ENCODE assay signal across 30 cellular contexts in the genomic region with DNA sequence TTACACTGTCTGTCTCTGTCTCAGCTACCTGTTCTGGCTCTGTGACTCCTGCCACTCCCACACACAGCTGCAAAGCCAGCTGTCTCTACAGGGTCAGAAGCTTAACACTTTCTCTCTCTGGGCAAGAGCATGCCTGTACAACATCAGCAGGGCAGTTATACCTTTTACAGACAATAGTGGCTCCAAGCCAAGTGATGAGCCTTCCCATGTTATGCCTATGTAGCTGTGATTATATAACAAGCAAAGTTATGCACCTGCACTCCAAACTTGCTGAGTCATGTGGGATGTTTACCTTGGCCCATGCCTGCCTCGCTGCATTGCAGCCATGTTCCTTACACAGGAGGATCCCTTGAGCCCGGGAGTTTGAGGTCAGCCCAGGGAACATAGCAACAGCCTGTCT. TPM values are rescaled to one million over a fixed set of nuclear protein-coding genes. Genes with fewer than 3 reads are reported as not detected.
A peak's percentile ranks its signal among the peaks of the same experiment; 100 is the strongest.
DNase-seq lines count a peak whose midpoint lies in the region; ATAC-seq, FAIRE-seq and TF ChIP-seq lines count a peak whose summit lies in the region.
"Had no signal": no experiment of that assay in that cellular context is flagged by ENCODE, and none has a peak within 500 bp of the region (broad histone marks: within the 10 kb centered on the region; RNA-seq: fewer than 3 reads in every experiment).

No MANE protein-coding gene starts in this region.

- no peak for TF ChIP-seq EP300 in K562 (IDR thresholded peaks at IDR 0.05; ENCODE audit: low read length)

- in situ Hi-C loops in K562 (cut with MboI) = no loop called here

- H3K36me3 Mint-ChIP-seq in MCF 10A (ENCODE audit: insufficient read depth, unreplicated experiment) (peaks cover 6% of the 10 kb centered on the region), neural progenitor cell (peaks cover 11% of the 10 kb centered on the region)
- H3K36me3 Mint-ChIP-seq: natural killer cell treated with Interleukin-12 subunit alpha and Interleukin-12 subunit beta and Interleukin-15 and Interleukin-18, amount 100 ng/mL, for 72 hours had no signal

- TF ChIP-seq CTCF in MCF 10A (IDR thresholded peaks at IDR 0.05; ENCODE audit: unreplicated experiment) (no peak), breast epithelium (IDR thresholded peaks at IDR 0.05) (no peak), K562 (IDR thresholded peaks at IDR 0.05 in 2 of 3, conservative IDR thresholded peaks at IDR 0.05 in 1 of 3; ENCODE audit: insufficient read depth in 2 of 3, low read depth in 1 of 3, low read length in 3 of 3) (no peak), neural progenitor cell (IDR thresholded peaks at IDR 0.05) (no peak)

- TF ChIP-seq POLR2A in breast epithelium (IDR thresholded peaks at IDR 0.05) (no peak), K562 (conservative IDR thresholded peaks at IDR 0.05) (no peak)

- H3K4me1 Mint-ChIP-seq in MCF 10A (ENCODE audit: insufficient read depth, unreplicated experiment) = no peaks in the 10 kb centered on the region
- no peaks in the 10 kb centered on the region for H3K4me1 Mint-ChIP-seq in neural progenitor cell
- H3K4me1 Mint-ChIP-seq: activated CD4-positive, alpha-beta T cell treated with anti-CD3 and anti-CD28 coated beads for 36 hours; activated naive CD4-positive, alpha-beta T cell treated with anti-CD3 and anti-CD28 coated beads, Interleukin-2, amount 50 U/mL, for 24 hours; CD8-positive, alpha-beta memory T cell had no signal

- no peaks in the 10 kb centered on the region for H3K9me3 Mint-ChIP-seq in MCF 10A (ENCODE audit: unreplicated experiment)
- peaks cover 26% of the 10 kb centered on the region for H3K9me3 Mint-ChIP-seq in neural progenitor cell
- H3K9me3 Mint-ChIP-seq: activated naive CD4-positive, alpha-beta T cell treated with anti-CD3 and anti-CD28 coated beads, Interleukin-2, amount 50 U/mL, for 24 hours; natural killer cell treated with Interleukin-12 subunit alpha and Interleukin-12 subunit beta and Interleukin-15 and Interleukin-18, amount 100 ng/mL, for 72 hours had no signal

- no peaks in the 10 kb centered on the region for H3F3A ChIP-seq in neural progenitor cell (ENCODE audit: low read depth)

- no peak for ATAC-seq in K562
- no peak for ATAC-seq in activated CD4-positive, CD25-positive, alpha-beta regulatory T cell treated with anti-CD3 and anti-CD28 coated beads, Interleukin-2, amount 50 U/mL, for 24 hours
- ATAC-seq: activated CD4-positive, alpha-beta T cell treated with anti-CD3 and anti-CD28 coated beads for 36 hours; activated CD8-positive, alpha-beta T cell treated with anti-CD3 and anti-CD28 coated beads, Interleukin-2, amount 10 ng/mL, durations not matched to agents 7 days and 5 days; gastrocnemius medialis; natural killer cell treated with Interleukin-12 subunit alpha and Interleukin-12 subunit beta and Interleukin-15 and Interleukin-18, amount 100 ng/mL, for 72 hours; psoas muscle had no signal

- H3K4me3 Mint-ChIP-seq in MCF 10A (ENCODE audit: unreplicated experiment) (no peak overlapping the region), neural progenitor cell (no peak overlapping the region)
- H3K4me3 Mint-ChIP-seq: activated CD4-positive, alpha-beta T cell treated with anti-CD3 and anti-CD28 coated beads for 36 hours; activated CD8-positive, alpha-beta T cell treated with anti-CD3 and anti-CD28 coated beads, Interleukin-2, amount 10 ng/mL, durations not matched to agents 7 days and 5 days; activated naive CD4-positive, alpha-beta T cell treated with anti-CD3 and anti-CD28 coated beads, Interleukin-2, amount 50 U/mL, for 24 hours; brain; CD8-positive, alpha-beta memory T cell; natural killer cell treated with Interleukin-12 subunit alpha and Interleukin-12 subunit beta and Interleukin-15 and Interleukin-18, amount 100 ng/mL, for 72 hours; T-helper 2 cell treated with Interferon-gamma antibody and Interleukin-4, amounts not matched to agents 5 μg/mL and 100 μg/mL, for 36 hours had no signal

- H3K9ac ChIP-seq in K562 (ENCODE audit: insufficient read depth in 1 of 2, low read depth in 2 of 2, low read length in 2 of 2) = no peak overlapping the region
- no peak overlapping the region for H3K9ac ChIP-seq in neural progenitor cell

- no peak overlapping the region for H3K4me2 ChIP-seq in K562 (ENCODE audit: insufficient read depth, low read length)
- H3K4me2 ChIP-seq in neural progenitor cell = no peak overlapping the region

- no TSS peak for BruUV-seq in MCF 10A (replicated peaks; lab: Mats Ljungman, UMichigan)
- no TSS peak for BruUV-seq in K562 (replicated peaks; lab: Mats Ljungman, UMichigan)

- H3K27me3 Mint-ChIP-seq in MCF 10A (ENCODE audit: insufficient read depth, unreplicated experiment) = no peaks in the 10 kb centered on the region
- H3K27me3 Mint-ChIP-seq in neural progenitor cell (ENCODE audit: insufficient read depth, low read depth) = peaks cover 4% of the 10 kb centered on the region
- H3K27me3 Mint-ChIP-seq: activated CD4-positive, alpha-beta T cell treated with anti-CD3 and anti-CD28 coated beads for 36 hours had no signal

- no peak overlapping the region for H3K27ac ChIP-seq in breast epithelium
- no peak overlapping the region for H3K27ac ChIP-seq in K562 (ENCODE audit: extremely low read depth, low read depth, low read length)
- no peak overlapping the region for H3K27ac ChIP-seq in neural progenitor cell
- H3K27ac ChIP-seq: gastrocnemius medialis, psoas muscle, tibial nerve had no signal

- H3K27me3 ChIP-seq in breast epithelium (no peaks in the 10 kb centered on the region), K562 (ENCODE audit: control insufficient read depth in 2 of 2, insufficient read depth in 2 of 2, low read length in 2 of 2) (no peaks in the 10 kb centered on the region; a peak in 1 of 5 replicates), neural progenitor cell (no peaks in the 10 kb centered on the region)
- H3K27me3 ChIP-seq: BE2C, gastrocnemius medialis, tibial nerve had no signal

- H4K20me1 ChIP-seq in K562 (replicated peaks; ENCODE audit: control insufficient read depth, insufficient read depth, low read length) = no peaks in the 10 kb centered on the region
- no peaks in the 10 kb centered on the region for H4K20me1 ChIP-seq in neural progenitor cell (ENCODE audit: low read depth)

- H3K9me3 ChIP-seq in breast epithelium (peaks cover 0 to 10% of the 10 kb centered on the region in 2 donors), K562 (replicated peaks; ENCODE audit: control insufficient read depth, insufficient read depth, low read depth, low read length) (no peaks in the 10 kb centered on the region), neural progenitor cell (ENCODE audit: low read depth) (no peaks in the 10 kb centered on the region)
- H3K9me3 ChIP-seq: BE2C, gastrocnemius medialis, psoas muscle had no signal

- H3K27ac Mint-ChIP-seq in MCF 10A (ENCODE audit: low read depth, unreplicated experiment) (no peak overlapping the region), neural progenitor cell (no peak overlapping the region)
- H3K27ac Mint-ChIP-seq: activated CD4-positive, alpha-beta T cell treated with anti-CD3 and anti-CD28 coated beads for 36 hours; activated CD8-positive, alpha-beta T cell treated with anti-CD3 and anti-CD28 coated beads, Interleukin-2, amount 10 ng/mL, durations not matched to agents 7 days and 5 days; activated naive CD4-positive, alpha-beta T cell treated with anti-CD3 and anti-CD28 coated beads, Interleukin-2, amount 50 U/mL, for 24 hours; brain; CD8-positive, alpha-beta memory T cell; natural killer cell treated with Interleukin-12 subunit alpha and Interleukin-12 subunit beta and Interleukin-15 and Interleukin-18, amount 100 ng/mL, for 72 hours; T-helper 2 cell treated with Interferon-gamma antibody and Interleukin-4, amounts not matched to agents 5 μg/mL and 100 μg/mL, for 36 hours had no signal

- H3K79me2 ChIP-seq in K562 (ENCODE audit: control insufficient read depth, insufficient read depth, low read length) (no peaks in the 10 kb centered on the region), neural progenitor cell (ENCODE audit: low read depth) (no peaks in the 10 kb centered on the region)

- H3K4me1 ChIP-seq in breast epithelium = no peaks in the 10 kb centered on the region
- no peaks in the 10 kb centered on the region for H3K4me1 ChIP-seq in K562 (replicated peaks in 1 of 2; ENCODE audit: control insufficient read depth in 2 of 2, insufficient read depth in 2 of 2, low read length in 2 of 2)
- no peaks in the 10 kb centered on the region for H3K4me1 ChIP-seq in neural progenitor cell
- H3K4me1 ChIP-seq: BE2C, gastrocnemius medialis, psoas muscle, tibial nerve had no signal

- H3K36me3 ChIP-seq in breast epithelium = no peaks in the 10 kb centered on the region
- H3K36me3 ChIP-seq in K562 (ENCODE audit: control insufficient read depth, insufficient read depth, low read length) = no peaks in the 10 kb centered on the region
- no peaks in the 10 kb centered on the region for H3K36me3 ChIP-seq in neural progenitor cell
- H3K36me3 ChIP-seq: BE2C, gastrocnemius medialis had no signal

- FAIRE-seq in K562 (lab: Jason Lieb, UNC) = no peak
- FAIRE-seq: GM18507, GM19239 had no signal

- H3K9me1 ChIP-seq in K562 (ENCODE audit: control insufficient read depth, insufficient read depth, low read length) = no peaks in the 10 kb centered on the region

- POLR2A ChIA-PET in MCF 10A (lab: Yijun Ruan, JAX) (interaction anchor here (1.8 to 2.0 kb wide), 2 partner anchors 31 to 42 kb away, joined by 5 read pairs; a partner anchor contains a TSS), K562 (lab: Yijun Ruan, JAX) (interaction anchor here (0.9 to 1.5 kb wide), 4 partner anchors 11 to 42 kb away, joined by 3 to 4 read pairs (median 3); a partner anchor contains a TSS)

- no peak overlapping the region for H3K4me3 ChIP-seq in breast epithelium
- H3K4me3 ChIP-seq in K562 = no peak overlapping the region
- H3K4me3 ChIP-seq in neural progenitor cell = no peak overlapping the region
- H3K4me3 ChIP-seq: gastrocnemius medialis, lung, psoas muscle, tibial nerve had no signal

- TF ChIP-seq RAD21 in K562 (CRISPR knock-in tag; conservative IDR thresholded peaks at IDR 0.05 in 1 of 2, IDR thresholded peaks at IDR 0.05 in 1 of 2) = no peak

- DNase-seq in MCF 10A (ENCODE audit: unreplicated experiment) (peak; percentile 30), breast epithelium (ENCODE audit: low spot score in 2 of 2) (no peak), NAMALWA (ENCODE audit: low spot score) (peak; percentile 38), K562 (ENCODE audit: extremely low read depth in 1 of 4, low spot score in 3 of 4) (peak in 1 of 4 experiments; percentile 15), retina (peak; percentile 13), NCI-H1417 treated with DMSO at 0.1 percent for 48 hours (lab: John Stamatoyannopoulos, UW) (no peak), neural progenitor cell (ENCODE audit: low spot score) (no peak)
- DNase-seq: activated CD4-positive, alpha-beta T cell treated with anti-CD3 and anti-CD28 coated beads for 36 hours; activated CD8-positive, alpha-beta T cell treated with anti-CD3 and anti-CD28 coated beads, Interleukin-2, amount 10 ng/mL, durations not matched to agents 7 days and 5 days; amniotic stem cell; BE2C; CD8-positive, alpha-beta memory T cell; cerebellar nuclear complex; dermis blood vessel endothelial cell; DMS79 treated with DMSO at 0.1 percent for 48 hours; gastrocnemius medialis; NCI-H1105; NCI-H187 treated with DMSO at 0.1 percent for 48 hours; NCI-H2227 treated with DMSO at 0.1 percent for 48 hours; psoas muscle; stimulated activated CD4-positive, alpha-beta T cell treated with anti-CD3 and anti-CD28 coated beads, Interleukin-4, amount 100 ng/mL, for 24 hours had no signal

- 5% methylated on average over 2 of the region's 2 CpGs for WGBS in K562 (ENCODE audit: insufficient coverage, low coverage, missing lambda C conversion rate)

- intact Hi-C loops in MCF 10A (cut with micrococcal nuclease) (no loop called here), breast epithelium (cut with DNase I; ENCODE audit: low total_unique reads) (no loop called here), K562 (cut with micrococcal nuclease) (no loop called here)

- H2AFZ ChIP-seq in K562 (ENCODE audit: low read depth, low read length) (no peak overlapping the region), neural progenitor cell (replicated peaks) (no peak overlapping the region)

- CTCF ChIA-PET in MCF 10A (lab: Yijun Ruan, JAX) = interaction anchor here (1.1 kb wide), 1 partner anchor 12 kb away, joined by 4 read pairs; no protein-coding TSS in a partner anchor
- CTCF ChIA-PET in K562 (lab: Yijun Ruan, JAX; ENCODE audit: low intra/inter-chr PET ratio) = no interaction called here

RNA-seq across cellular contexts. Expression of a gene that starts 31.8 kb away (rescaled TPM):
- total RNA-seq in MCF 10A (2022) (33.1 and 39.6 TPM in 2 replicates), breast epithelium (10 to 100 TPM; 26.6 to 41.9 (median 30.2) TPM), K562 (2014; rRNA removed) (5.1 and 6.1 TPM in 2 replicates), K562 (2014; rRNA removed; fragmentation: Illumina TruSeq; extraction: Trizol) (16.8 and 19.0 TPM in 2 replicates), K562 (2015; rRNA removed; fragmentation: Illumina TruSeq; extraction: Trizol) (9.4 and 10.0 TPM in 2 replicates), K562 (2021) (14.7 and 15.4 TPM in 2 replicates), neural progenitor cell (ENCODE audit: low replicate concordance) (31.3 and 48.0 TPM in 2 replicates)
- 18.9 and 23.0 TPM in 2 replicates for total RNA-seq in K562 (2011; cell fraction: chromatin; rRNA removed; ENCODE audit: low replicate concordance)
- 4.7 and 6.0 TPM in 2 replicates for total RNA-seq in K562 (2011; cell fraction: nucleolus; rRNA removed)
- total RNA-seq in K562 (2011; cell fraction: nucleoplasm; rRNA removed) = 8.2 and 9.9 TPM in 2 replicates
- polyA plus RNA-seq in K562 (2011; rRNA removed) (12.6 and 15.5 TPM in 2 replicates), K562 (2014; fragmentation: Illumina TruSeq; extraction: Trizol) (5.3 and 6.9 TPM in 2 replicates), K562 (2014; fragmentation: Nextera tagmentation; extraction: Ambion mirVana) (1 to 10 TPM; 2.7 to 3.4 TPM), K562 (2014; rRNA removed) (3.7 and 5.4 TPM in 2 replicates)
- polyA plus RNA-seq in K562 (2011; cell fraction: cytosol; rRNA removed) = 1.6 and 4.8 TPM in 2 replicates
- 4.1 and 7.1 TPM in 2 replicates for polyA plus RNA-seq in K562 (2011; cell fraction: nucleus; rRNA removed)
- 8.8 and 9.0 TPM in 2 replicates for polyA plus RNA-seq in K562 (2012)
- polyA minus RNA-seq in K562 (2011; rRNA and poly(A)+ RNA removed) = 26.3 and 28.3 TPM in 2 replicates
- polyA minus RNA-seq in K562 (2011; cell fraction: cytosol; rRNA and poly(A)+ RNA removed) = 5.3 and 10.0 TPM in 2 replicates
- polyA minus RNA-seq in K562 (2011; cell fraction: nucleus; rRNA and poly(A)+ RNA removed) = 3.6 and 7.4 TPM in 2 replicates

RNA-seq across cellular contexts. Expression of a gene that starts 42.2 kb away (rescaled TPM):
- total RNA-seq in MCF 10A (2022) (14.3 and 16.1 TPM in 2 replicates), breast epithelium (10 to 100 TPM; 12.3 to 19.6 (median 14.7) TPM), K562 (2014; rRNA removed) (7.4 and 9.0 TPM in 2 replicates), K562 (2014; rRNA removed; fragmentation: Illumina TruSeq; extraction: Trizol) (12.6 and 14.6 TPM in 2 replicates), K562 (2015; rRNA removed; fragmentation: Illumina TruSeq; extraction: Trizol) (11.9 and 13.0 TPM in 2 replicates), K562 (2021) (17.6 and 19.0 TPM in 2 replicates), neural progenitor cell (ENCODE audit: low replicate concordance) (16.6 and 22.9 TPM in 2 replicates)
- 6.7 and 7.6 TPM in 2 replicates for total RNA-seq in K562 (2011; cell fraction: chromatin; rRNA removed; ENCODE audit: low replicate concordance)
- total RNA-seq in K562 (2011; cell fraction: nucleolus; rRNA removed) = 3.9 and 4.3 TPM in 2 replicates
- total RNA-seq in K562 (2011; cell fraction: nucleoplasm; rRNA removed) = 4.7 and 5.0 TPM in 2 replicates
- polyA plus RNA-seq in K562 (2011; rRNA removed) (5.7 and 7.0 TPM in 2 replicates), K562 (2014; fragmentation: Illumina TruSeq; extraction: Trizol) (10.6 and 14.0 TPM in 2 replicates), K562 (2014; fragmentation: Nextera tagmentation; extraction: Ambion mirVana) (1 to 10 TPM; 2.1 to 2.7 TPM), K562 (2014; rRNA removed) (6.2 and 7.8 TPM in 2 replicates)
- polyA plus RNA-seq in K562 (2011; cell fraction: cytosol; rRNA removed) = 4.3 and 5.6 TPM in 2 replicates
- polyA plus RNA-seq in K562 (2011; cell fraction: nucleus; rRNA removed) = 3.7 and 3.9 TPM in 2 replicates
- 6.6 and 7.9 TPM in 2 replicates for polyA plus RNA-seq in K562 (2012)
- polyA minus RNA-seq in K562 (2011; rRNA and poly(A)+ RNA removed) = 14.7 and 16.9 TPM in 2 replicates
- polyA minus RNA-seq in K562 (2011; cell fraction: cytosol; rRNA and poly(A)+ RNA removed) = 4.9 and 5.4 TPM in 2 replicates
- polyA minus RNA-seq in K562 (2011; cell fraction: nucleus; rRNA and poly(A)+ RNA removed) = 3.5 and 5.7 TPM in 2 replicates

Comparison
In these comparisons a context has a peak if more than half of its experiments do, and no peak if none do; other contexts are left out.
1. DNase-seq: peak in MCF 10A (single experiment), NAMALWA (single experiment) and retina (single experiment); none in breast epithelium (0 of 2), NCI-H1417 treated with DMSO at 0.1 percent for 48 hours (single experiment) and neural progenitor cell (single experiment).